ENCODE assay signal across 1 cellular context in genomic region chr9:100294806-100295205, GRCh38.
TF ChIP-seq lines count a peak whose summit lies in the region.

No MANE protein-coding gene starts in this region.

TF ChIP-seq in HepG2, 621 proteins besides CTCF, POLR2A, EP300 and RAD21 (continued from another document):
- TF ChIP-seq ZNF710 (CRISPR knock-in tag; IDR thresholded peaks at IDR 0.05; ENCODE audit: borderline replicate concordance): no peak
- no peak for TF ChIP-seq ETV6 (CRISPR knock-in tag; conservative IDR thresholded peaks at IDR 0.05)
- no peak for TF ChIP-seq TERF1 (CRISPR knock-in tag; IDR thresholded peaks at IDR 0.05)
- TF ChIP-seq BRCA1 (CRISPR knock-in tag; IDR thresholded peaks at IDR 0.05): no peak
- no peak for TF ChIP-seq RFX5 (IDR thresholded peaks at IDR 0.05; ENCODE audit: low read depth, low read length)
- no peak for TF ChIP-seq ZNF546 (CRISPR knock-in tag; conservative IDR thresholded peaks at IDR 0.05)
